36 cellular contexts compared by ENCODE assay signal in the genomic region with DNA sequence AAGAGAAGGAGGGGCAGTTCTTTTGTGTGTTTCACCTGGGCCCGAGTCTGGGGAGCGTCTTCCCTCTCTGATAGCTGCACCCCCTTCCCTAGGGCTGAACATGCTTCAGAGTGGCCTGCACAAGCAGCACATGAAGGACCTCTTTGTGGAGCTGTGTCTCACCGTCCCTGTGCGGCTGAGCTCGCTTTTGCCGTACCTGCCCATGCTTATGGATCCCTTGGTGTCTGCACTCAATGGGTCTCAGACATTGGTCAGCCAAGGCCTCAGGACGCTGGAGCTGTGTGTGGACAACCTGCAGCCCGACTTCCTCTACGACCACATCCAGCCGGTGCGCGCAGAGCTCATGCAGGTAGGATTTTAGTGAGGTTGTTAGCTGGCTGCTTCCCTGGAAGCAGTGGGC. TPM values are rescaled to one million over a fixed set of nuclear protein-coding genes. Genes with fewer than 3 reads are reported as not detected.
"Had no signal": no experiment of that assay in that cellular context is flagged by ENCODE, and none has a peak within 500 bp of the region (broad histone marks: within the 10 kb centered on the region; RNA-seq: fewer than 3 reads in every experiment).

No MANE protein-coding gene starts in this region.

- H3K9ac ChIP-seq: KMS-11 had no signal

- H3K4me2 ChIP-seq: KMS-11 had no signal

- H3K9me3 ChIP-seq: MG63 had no signal

- H3K4me3 ChIP-seq: MG63 had no signal

- H3K27me3 ChIP-seq: MG63 had no signal

- H3K27ac ChIP-seq: KMS-11 had no signal

- DNase-seq: Karpas-422, Kasumi-1, MG63, MM.1S, MV-4-11, NCI-H1048, NCI-H1092, NCI-H1092 treated with DMSO at 0.1 percent for 48 hours, NCI-H1105, NCI-H1105 treated with DMSO at 0.1 percent for 48 hours, NCI-H1417, NCI-H1417 treated with DMSO at 0.1 percent for 48 hours, NCI-H1436, NCI-H1436 treated with DMSO at 0.1 percent for 48 hours, NCI-H146, NCI-H1694, NCI-H1694 treated with DMSO at 0.1 percent for 48 hours, NCI-H187, NCI-H187 treated with DMSO at 0.1 percent for 48 hours, NCI-H1930, NCI-H2029, NCI-H2029 treated with DMSO at 0.1 percent for 48 hours, NCI-H2081, NCI-H2081 treated with DMSO at 0.1 percent for 48 hours, NCI-H2107, NCI-H2171, NCI-H2171 treated with DMSO at 0.1 percent for 48 hours, NCI-H2227 treated with DMSO at 0.1 percent for 48 hours, NCI-H226, NCI-H345, NCI-H446, NCI-H446 treated with DMSO at 0.1 percent for 48 hours, NCI-H510A had no signal

RNA-seq across cellular contexts. Expression of a gene that starts 47.5 kb away (rescaled TPM):
- total RNA-seq: MCF 10A, NCI-H460 had no signal
